ENCODE assay signal across 1 cellular context in genomic region chr13:94061316-94061715, GRCh38.
TF ChIP-seq lines count a peak whose summit lies in the region.

No MANE protein-coding gene starts in this region.

TF ChIP-seq in SK-N-SH, 30 proteins besides CTCF, POLR2A, EP300 and RAD21 (continued from another document):
- no peak for TF ChIP-seq USF1 (IDR thresholded peaks at IDR 0.05; ENCODE audit: borderline replicate concordance, low read depth)
- TF ChIP-seq EZH2phosphoT487 (IDR thresholded peaks at IDR 0.05; ENCODE audit: borderline replicate concordance, low read depth): no peak
- TF ChIP-seq REST (IDR thresholded peaks at IDR 0.05; ENCODE audit: low read depth, low read length): no peak
- TF ChIP-seq GATA2 (CRISPR knock-in tag; IDR thresholded peaks at IDR 0.05): no peak
- TF ChIP-seq SMC3 (IDR thresholded peaks at IDR 0.05; ENCODE audit: low read depth, low read length): no peak
- no peak for TF ChIP-seq MXI1 (IDR thresholded peaks at IDR 0.05; ENCODE audit: low read depth, low read length)
- no peak; the same call in 1 of the 2 replicates for TF ChIP-seq TEAD4 (IDR thresholded peaks at IDR 0.05; ENCODE audit: borderline replicate concordance, insufficient read depth)
- TF ChIP-seq POLR2AphosphoS5 (IDR thresholded peaks at IDR 0.05; ENCODE audit: low read depth, low read length): no peak
- TF ChIP-seq MEF2A (IDR thresholded peaks at IDR 0.05; ENCODE audit: borderline replicate concordance, low read depth): no peak
- no peak for TF ChIP-seq GABPA (IDR thresholded peaks at IDR 0.05; ENCODE audit: low read depth)
- TF ChIP-seq NFIC (IDR thresholded peaks at IDR 0.05; ENCODE audit: borderline replicate concordance): no peak
- peak; percentile 29; the same call in 1 of the 2 replicates for TF ChIP-seq YY1 (IDR thresholded peaks at IDR 0.05; ENCODE audit: low read depth)
- TF ChIP-seq ELF1 (IDR thresholded peaks at IDR 0.05): no peak
- TF ChIP-seq SIN3A (IDR thresholded peaks at IDR 0.05; ENCODE audit: borderline replicate concordance, low read depth, low read length): no peak
